Comparison of ENCODE assay signal across 1 cellular context in the genomic region with DNA sequence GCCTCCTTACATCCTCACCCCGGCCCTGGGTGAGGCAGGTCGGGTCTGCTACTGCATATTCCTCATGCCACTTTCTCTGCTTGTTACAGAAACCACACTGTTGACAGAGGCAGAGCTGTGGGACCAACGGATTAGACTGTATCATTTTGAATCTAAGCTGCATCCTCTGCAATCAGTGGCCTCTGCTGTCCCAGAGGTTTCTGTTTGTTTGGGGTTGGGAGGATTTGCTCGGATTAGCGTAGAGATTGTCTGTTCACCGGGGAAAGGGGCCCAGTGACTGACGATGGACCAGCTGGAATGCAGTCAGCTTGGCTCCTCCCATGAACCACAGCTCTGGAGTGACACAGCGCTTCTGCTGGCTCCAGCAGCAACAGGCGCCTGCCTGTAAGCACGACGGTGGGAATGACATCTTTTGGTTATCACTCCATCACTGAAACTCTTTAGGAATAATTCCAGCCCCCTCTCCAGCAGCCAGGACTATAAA.
TF ChIP-seq lines count a peak whose summit lies in the region.

No MANE protein-coding gene starts in this region.

TF ChIP-seq in HEK293, 187 proteins besides CTCF, POLR2A, EP300 and RAD21 (continued from another document and continues in another):
- TF ChIP-seq ZNF518A (tag by site-specific recombination; conservative IDR thresholded peaks at IDR 0.05; ENCODE audit: low read depth) (no peak), ZNF660 (tag by site-specific recombination; IDR thresholded peaks at IDR 0.05) (peak; percentile 82), ZNF138 (tag by site-specific recombination; IDR thresholded peaks at IDR 0.05; ENCODE audit: borderline replicate concordance) (no peak), ZNF530 (tag by site-specific recombination; IDR thresholded peaks at IDR 0.05; ENCODE audit: low read depth) (no peak), ATF2 (tag by site-specific recombination; IDR thresholded peaks at IDR 0.05; ENCODE audit: low read depth) (no peak), ZNF423 (tag by site-specific recombination; IDR thresholded peaks at IDR 0.05) (no peak), WT1 (tag by site-specific recombination; IDR thresholded peaks at IDR 0.05) (no peak), ZNF157 (tag by site-specific recombination; IDR thresholded peaks at IDR 0.05) (no peak), ZNF221 (tag by site-specific recombination; IDR thresholded peaks at IDR 0.05; ENCODE audit: borderline replicate concordance) (no peak), ZNF600 (tag by site-specific recombination; IDR thresholded peaks at IDR 0.05) (no peak), ZNF19 (tag by site-specific recombination; IDR thresholded peaks at IDR 0.05; ENCODE audit: low read depth) (no peak), MZF1 (tag by site-specific recombination; IDR thresholded peaks at IDR 0.05; ENCODE audit: borderline replicate concordance) (no peak), KLF9 (tag by site-specific recombination; IDR thresholded peaks at IDR 0.05; ENCODE audit: low read depth) (no peak), ZNF510 (tag by site-specific recombination; IDR thresholded peaks at IDR 0.05; ENCODE audit: insufficient replicate concordance) (no peak), KLF10 (tag by site-specific recombination; IDR thresholded peaks at IDR 0.05) (no peak), ZNF302 (tag by site-specific recombination; IDR thresholded peaks at IDR 0.05; ENCODE audit: low read depth) (no peak), ZNF391 (tag by site-specific recombination; IDR thresholded peaks at IDR 0.05; ENCODE audit: borderline replicate concordance, low read depth) (no peak), ZBTB21 (tag by site-specific recombination; IDR thresholded peaks at IDR 0.05) (0 out of 2 replicates have a peak, but pooled peaks have one; percentile 12), ZNF837 (tag by site-specific recombination; IDR thresholded peaks at IDR 0.05) (no peak), MEIS1 (CRISPR knock-in tag; IDR thresholded peaks at IDR 0.05; ENCODE audit: borderline replicate concordance) (no peak), ZNF121 (tag by site-specific recombination; IDR thresholded peaks at IDR 0.05) (no peak), ZNF580 (tag by site-specific recombination; IDR thresholded peaks at IDR 0.05) (no peak), ZNF776 (tag by site-specific recombination; IDR thresholded peaks at IDR 0.05; ENCODE audit: borderline replicate concordance) (no peak), ZNF544 (tag by site-specific recombination; IDR thresholded peaks at IDR 0.05) (no peak), HOXA7 (CRISPR knock-in tag; IDR thresholded peaks at IDR 0.05; ENCODE audit: borderline replicate concordance) (no peak), ZFP3 (tag by site-specific recombination; IDR thresholded peaks at IDR 0.05; ENCODE audit: low read depth) (no peak), ZNF133 (tag by site-specific recombination; IDR thresholded peaks at IDR 0.05) (no peak), ZNF112 (tag by site-specific recombination; IDR thresholded peaks at IDR 0.05) (no peak), ZBTB8A (tag by site-specific recombination; IDR thresholded peaks at IDR 0.05) (no peak), ZNF10 (tag by site-specific recombination; IDR thresholded peaks at IDR 0.05) (no peak), ZNF747 (tag by site-specific recombination; IDR thresholded peaks at IDR 0.05) (no peak), ZNF398 (tag by site-specific recombination; IDR thresholded peaks at IDR 0.05) (peak; percentile 25; the same call in 1 of the 2 replicates), ZNF488 (tag by site-specific recombination; IDR thresholded peaks at IDR 0.05) (no peak), SCRT1 (tag by site-specific recombination; IDR thresholded peaks at IDR 0.05; ENCODE audit: borderline replicate concordance) (peak; percentile 94), KLF7 (tag by site-specific recombination; IDR thresholded peaks at IDR 0.05; ENCODE audit: borderline replicate concordance) (no peak), EGR2 (tag by site-specific recombination; IDR thresholded peaks at IDR 0.05; ENCODE audit: low read depth) (no peak), ZNF184 (tag by site-specific recombination; IDR thresholded peaks at IDR 0.05) (0 out of 2 replicates have a peak, but pooled peaks have one; percentile 43), ZNF548 (tag by site-specific recombination; IDR thresholded peaks at IDR 0.05) (no peak), SP3 (tag by site-specific recombination; IDR thresholded peaks at IDR 0.05) (0 out of 2 replicates have a peak, but pooled peaks have one; percentile 16), BCL6B (tag by site-specific recombination; IDR thresholded peaks at IDR 0.05) (no peak), YY1 (tag by site-specific recombination; IDR thresholded peaks at IDR 0.05) (no peak), ZNF501 (tag by site-specific recombination; IDR thresholded peaks at IDR 0.05) (no peak)
- TF ChIP-seq, protein P1, sequence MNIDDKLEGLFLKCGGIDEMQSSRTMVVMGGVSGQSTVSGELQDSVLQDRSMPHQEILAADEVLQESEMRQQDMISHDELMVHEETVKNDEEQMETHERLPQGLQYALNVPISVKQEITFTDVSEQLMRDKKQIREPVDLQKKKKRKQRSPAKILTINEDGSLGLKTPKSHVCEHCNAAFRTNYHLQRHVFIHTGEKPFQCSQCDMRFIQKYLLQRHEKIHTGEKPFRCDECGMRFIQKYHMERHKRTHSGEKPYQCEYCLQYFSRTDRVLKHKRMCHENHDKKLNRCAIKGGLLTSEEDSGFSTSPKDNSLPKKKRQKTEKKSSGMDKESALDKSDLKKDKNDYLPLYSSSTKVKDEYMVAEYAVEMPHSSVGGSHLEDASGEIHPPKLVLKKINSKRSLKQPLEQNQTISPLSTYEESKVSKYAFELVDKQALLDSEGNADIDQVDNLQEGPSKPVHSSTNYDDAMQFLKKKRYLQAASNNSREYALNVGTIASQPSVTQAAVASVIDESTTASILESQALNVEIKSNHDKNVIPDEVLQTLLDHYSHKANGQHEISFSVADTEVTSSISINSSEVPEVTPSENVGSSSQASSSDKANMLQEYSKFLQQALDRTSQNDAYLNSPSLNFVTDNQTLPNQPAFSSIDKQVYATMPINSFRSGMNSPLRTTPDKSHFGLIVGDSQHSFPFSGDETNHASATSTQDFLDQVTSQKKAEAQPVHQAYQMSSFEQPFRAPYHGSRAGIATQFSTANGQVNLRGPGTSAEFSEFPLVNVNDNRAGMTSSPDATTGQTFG (tag by site-specific recombination; IDR thresholded peaks at IDR 0.05; ENCODE audit: borderline replicate concordance), result no peak
- TF ChIP-seq, protein P2, sequence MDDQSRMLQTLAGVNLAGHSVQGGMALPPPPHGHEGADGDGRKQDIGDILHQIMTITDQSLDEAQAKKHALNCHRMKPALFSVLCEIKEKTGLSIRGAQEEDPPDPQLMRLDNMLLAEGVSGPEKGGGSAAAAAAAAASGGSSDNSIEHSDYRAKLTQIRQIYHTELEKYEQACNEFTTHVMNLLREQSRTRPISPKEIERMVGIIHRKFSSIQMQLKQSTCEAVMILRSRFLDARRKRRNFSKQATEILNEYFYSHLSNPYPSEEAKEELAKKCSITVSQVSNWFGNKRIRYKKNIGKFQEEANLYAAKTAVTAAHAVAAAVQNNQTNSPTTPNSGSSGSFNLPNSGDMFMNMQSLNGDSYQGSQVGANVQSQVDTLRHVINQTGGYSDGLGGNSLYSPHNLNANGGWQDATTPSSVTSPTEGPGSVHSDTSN (CRISPR knock-in tag; IDR thresholded peaks at IDR 0.05), result no peak
- TF ChIP-seq, protein P3, sequence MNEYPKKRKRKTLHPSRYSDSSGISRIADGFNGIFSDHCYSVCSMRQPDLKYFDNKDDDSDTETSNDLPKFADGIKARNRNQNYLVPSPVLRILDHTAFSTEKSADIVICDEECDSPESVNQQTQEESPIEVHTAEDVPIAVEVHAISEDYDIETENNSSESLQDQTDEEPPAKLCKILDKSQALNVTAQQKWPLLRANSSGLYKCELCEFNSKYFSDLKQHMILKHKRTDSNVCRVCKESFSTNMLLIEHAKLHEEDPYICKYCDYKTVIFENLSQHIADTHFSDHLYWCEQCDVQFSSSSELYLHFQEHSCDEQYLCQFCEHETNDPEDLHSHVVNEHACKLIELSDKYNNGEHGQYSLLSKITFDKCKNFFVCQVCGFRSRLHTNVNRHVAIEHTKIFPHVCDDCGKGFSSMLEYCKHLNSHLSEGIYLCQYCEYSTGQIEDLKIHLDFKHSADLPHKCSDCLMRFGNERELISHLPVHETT (tag by site-specific recombination; IDR thresholded peaks at IDR 0.05), result no peak
- TF ChIP-seq, protein P4, sequence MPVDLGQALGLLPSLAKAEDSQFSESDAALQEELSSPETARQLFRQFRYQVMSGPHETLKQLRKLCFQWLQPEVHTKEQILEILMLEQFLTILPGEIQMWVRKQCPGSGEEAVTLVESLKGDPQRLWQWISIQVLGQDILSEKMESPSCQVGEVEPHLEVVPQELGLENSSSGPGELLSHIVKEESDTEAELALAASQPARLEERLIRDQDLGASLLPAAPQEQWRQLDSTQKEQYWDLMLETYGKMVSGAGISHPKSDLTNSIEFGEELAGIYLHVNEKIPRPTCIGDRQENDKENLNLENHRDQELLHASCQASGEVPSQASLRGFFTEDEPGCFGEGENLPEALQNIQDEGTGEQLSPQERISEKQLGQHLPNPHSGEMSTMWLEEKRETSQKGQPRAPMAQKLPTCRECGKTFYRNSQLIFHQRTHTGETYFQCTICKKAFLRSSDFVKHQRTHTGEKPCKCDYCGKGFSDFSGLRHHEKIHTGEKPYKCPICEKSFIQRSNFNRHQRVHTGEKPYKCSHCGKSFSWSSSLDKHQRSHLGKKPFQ (tag by site-specific recombination; IDR thresholded peaks at IDR 0.05), result no peak
